ENCODE assay signal across 16 cellular contexts in the genomic region with DNA sequence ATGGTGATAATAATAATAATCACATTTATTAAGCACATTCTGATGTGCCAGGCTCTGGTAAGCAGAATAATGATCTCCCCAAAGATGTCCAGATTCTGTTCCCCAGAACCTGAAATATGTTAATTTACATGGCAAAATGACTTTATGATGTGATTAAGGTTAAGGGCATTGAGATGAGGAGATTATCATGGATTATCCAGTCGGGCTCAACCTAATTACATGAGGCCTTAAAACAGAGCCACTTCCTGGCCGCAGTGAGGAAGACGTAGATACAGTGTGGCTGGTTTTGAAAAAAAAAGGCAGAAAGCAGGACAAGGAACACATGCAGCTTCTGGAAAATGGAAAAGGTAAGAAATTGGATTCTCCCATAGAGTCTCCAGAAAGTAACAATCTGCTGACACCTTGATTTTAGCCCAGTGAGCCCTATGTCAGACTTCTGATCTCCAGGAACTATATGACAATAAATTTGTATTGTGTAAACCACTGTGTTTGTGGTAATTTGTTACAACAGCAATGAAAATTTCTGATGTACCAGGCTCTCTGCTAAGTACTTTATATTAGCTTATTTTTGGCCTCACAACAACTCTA.
DNase-seq lines count a peak whose midpoint lies in the region; ATAC-seq and TF ChIP-seq lines count a peak whose summit lies in the region.
"Had no signal": no experiment of that assay in that cellular context is flagged by ENCODE, and none has a peak within 500 bp of the region (broad histone marks: within the 10 kb centered on the region; RNA-seq: fewer than 3 reads in every experiment).

No MANE protein-coding gene starts in this region.

- peaks cover 22% of the 10 kb centered on the region for H3K36me3 ChIP-seq in BE2C
- H3K36me3 ChIP-seq in WERI-Rb-1 = no peaks in the 10 kb centered on the region

- TF ChIP-seq CTCF in BE2C (IDR thresholded peaks at IDR 0.05; ENCODE audit: low read depth, low read length) = no peak
- no peak for TF ChIP-seq CTCF in WERI-Rb-1 (IDR thresholded peaks at IDR 0.05; ENCODE audit: low read depth, low read length)
- no peak for TF ChIP-seq CTCF in GM13977 (IDR thresholded peaks at IDR 0.05; ENCODE audit: extremely low read depth, insufficient read depth, missing control alignments)
- TF ChIP-seq CTCF in GM10266 (IDR thresholded peaks at IDR 0.05; ENCODE audit: control insufficient read depth, insufficient read depth, low read depth, missing control alignments) = no peak

- in situ Hi-C loops in GM13977 (cut with MboI; ENCODE audit: low pct_unique_long_range_greater_than_20kb, low sequenced_read_pairs, unreplicated experiment) = no loop called here

- H3K9me3 ChIP-seq in BE2C (peaks cover 12% of the 10 kb centered on the region; the same call in 1 of the 2 replicates), WERI-Rb-1 (ENCODE audit: severe bottlenecking) (no peaks in the 10 kb centered on the region)

- peak; percentile 46 for DNase-seq in BE2C
- peak; percentile 30 for DNase-seq in D341Med (ENCODE audit: low spot score)
- DNase-seq in NCI-H82 (lab: John Stamatoyannopoulos, UW) = peak; percentile 79
- DNase-seq in WERI-Rb-1 = peak; percentile 22
- no peak for DNase-seq in GM13977 (ENCODE audit: low spot score)
- no peak for DNase-seq in GM10266 (ENCODE audit: extremely low spot score)
- DNase-seq: Calu3; CD4-positive, CD25-positive, alpha-beta regulatory T cell; COR-L47; DMS153; DND-41; H7; HCEC 1CT had no signal

- H3K27me3 ChIP-seq in BE2C (no peaks in the 10 kb centered on the region), WERI-Rb-1 (ENCODE audit: insufficient read depth, low read depth, severe bottlenecking) (no peaks in the 10 kb centered on the region)
- H3K27me3 ChIP-seq: BLaER1 had no signal

- ATAC-seq in HG03095 (IDR thresholded peaks at IDR 0.05; ENCODE audit: unreplicated experiment) = no peak

- H3K4me1 ChIP-seq in BE2C = peaks cover 18% of the 10 kb centered on the region
- H3K4me1 ChIP-seq: BLaER1 had no signal

- H3K4me3 ChIP-seq in BE2C (ENCODE audit: low read depth, low read length) = no peak overlapping the region
- no peak overlapping the region for H3K4me3 ChIP-seq in WERI-Rb-1 (ENCODE audit: low read depth, low read length)
- H3K4me3 ChIP-seq: BLaER1 had no signal

- no peak overlapping the region for H3K27ac ChIP-seq in WERI-Rb-1
- H3K27ac ChIP-seq: BLaER1, C4-2B had no signal

Comparison
In these comparisons a context has a peak if more than half of its experiments do, and no peak if none do; other contexts are left out.
1. DNase-seq: peak in BE2C (single experiment), D341Med (single experiment), NCI-H82 (single experiment) and WERI-Rb-1 (single experiment); none in GM13977 (single experiment) and GM10266 (single experiment).